In genomic region chr1:245406426-245406825, GRCh38 we compare ENCODE assay signal across 19 cellular contexts.
"Had no signal": no experiment of that assay in that cellular context is flagged by ENCODE, and none has a peak within 500 bp of the region (broad histone marks: within the 10 kb centered on the region; RNA-seq: fewer than 3 reads in every experiment).

No MANE protein-coding gene starts in this region.

- H3K4me3 Mint-ChIP-seq: mesothelial cell of epicardium, naive B cell had no signal

- H3K36me3 ChIP-seq: esophagus muscularis mucosa, gastroesophageal sphincter, heart left ventricle, left lung, lower lobe of right lung had no signal

- H3K9me3 ChIP-seq: esophagus muscularis mucosa, gastroesophageal sphincter, heart left ventricle, left lung, lower lobe of right lung, mucosa of descending colon had no signal

- H3K4me1 Mint-ChIP-seq: naive B cell had no signal

- ATAC-seq: foreskin keratinocyte, gastroesophageal sphincter, heart left ventricle, left cardiac atrium, left lung, left ventricle myocardium superior, lower lobe of right lung, mucosa of descending colon had no signal

- H3K9me3 Mint-ChIP-seq: mesothelial cell of epicardium had no signal

- H3K27me3 ChIP-seq: dorsolateral prefrontal cortex, esophagus muscularis mucosa, foreskin keratinocyte, gastroesophageal sphincter, heart left ventricle, hepatocyte, left lung had no signal

- DNase-seq: dermis blood vessel endothelial cell; dorsolateral prefrontal cortex; effector CD4-positive, alpha-beta T cell; effector memory CD4-positive, alpha-beta T cell; foreskin keratinocyte; heart left ventricle; hypothalamus; left cardiac atrium; left lung; left ventricle myocardium superior; lower lobe of right lung; mesenchymal stem cell; mucosa of descending colon; naive B cell had no signal

- H3K36me3 Mint-ChIP-seq: mesothelial cell of epicardium, naive B cell had no signal

- H3K4me1 ChIP-seq: foreskin keratinocyte, gastroesophageal sphincter, heart left ventricle, left lung, lower lobe of right lung had no signal

- H3K27ac ChIP-seq: coronary artery, dorsolateral prefrontal cortex, esophagus muscularis mucosa, foreskin keratinocyte, gastroesophageal sphincter, heart left ventricle, hepatocyte, left lung, lower lobe of right lung had no signal

- H3K4me3 ChIP-seq: coronary artery, dorsolateral prefrontal cortex, esophagus muscularis mucosa, gastroesophageal sphincter, heart left ventricle, hepatocyte, left lung, lower lobe of right lung, mucosa of descending colon had no signal

- H3K4me2 ChIP-seq: hepatocyte had no signal

- H3K27ac Mint-ChIP-seq: mesothelial cell of epicardium, naive B cell had no signal

- H3K27me3 Mint-ChIP-seq: naive B cell had no signal

- H2AFZ ChIP-seq: hepatocyte had no signal
